ENCODE assay signal across 1 cellular context in genomic region chr9:134057751-134058701, GRCh38.
TF ChIP-seq lines count a peak whose summit lies in the region.

No MANE protein-coding gene starts in this region.

TF ChIP-seq in K562, 482 proteins besides CTCF, POLR2A, EP300 and RAD21 (continued from another document):
- TF ChIP-seq RBM22 (IDR thresholded peaks at IDR 0.05; ENCODE audit: low read depth, low read length, poor library complexity, severe bottlenecking) (no peak), POLR2G (IDR thresholded peaks at IDR 0.05; ENCODE audit: low read depth, low read length) (peak; percentile 56), MAZ (CRISPR knock-in tag; conservative IDR thresholded peaks at IDR 0.05 in 1 of 2, IDR thresholded peaks at IDR 0.05 in 1 of 2) (no peak), ASH1L (IDR thresholded peaks at IDR 0.05; ENCODE audit: borderline replicate concordance, low read depth, partially characterized antibody) (no peak), POU5F1 (IDR thresholded peaks at IDR 0.05; ENCODE audit: borderline replicate concordance, low read depth, low read length, partially characterized antibody) (no peak)
- TF ChIP-seq, protein P1, sequence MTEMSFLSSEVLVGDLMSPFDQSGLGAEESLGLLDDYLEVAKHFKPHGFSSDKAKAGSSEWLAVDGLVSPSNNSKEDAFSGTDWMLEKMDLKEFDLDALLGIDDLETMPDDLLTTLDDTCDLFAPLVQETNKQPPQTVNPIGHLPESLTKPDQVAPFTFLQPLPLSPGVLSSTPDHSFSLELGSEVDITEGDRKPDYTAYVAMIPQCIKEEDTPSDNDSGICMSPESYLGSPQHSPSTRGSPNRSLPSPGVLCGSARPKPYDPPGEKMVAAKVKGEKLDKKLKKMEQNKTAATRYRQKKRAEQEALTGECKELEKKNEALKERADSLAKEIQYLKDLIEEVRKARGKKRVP (CRISPR knock-in tag; IDR thresholded peaks at IDR 0.05), result no peak
